Comparison of ENCODE assay signal across 27 cellular contexts in genomic region chr4:75779059-75779757, GRCh38. TPM values are rescaled to one million over a fixed set of nuclear protein-coding genes. Genes with fewer than 3 reads are reported as not detected.
DNase-seq lines count a peak whose midpoint lies in the region; ATAC-seq and TF ChIP-seq lines count a peak whose summit lies in the region.
"Had no signal": no experiment of that assay in that cellular context is flagged by ENCODE, and none has a peak within 500 bp of the region (broad histone marks: within the 10 kb centered on the region; RNA-seq: fewer than 3 reads in every experiment).

No MANE protein-coding gene starts in this region.

- peaks cover 3 to 8% of the 10 kb centered on the region in 2 donors for H3K9me3 Mint-ChIP-seq in activated T-cell treated with anti-CD3 and anti-CD28 coated beads, Interleukin-2, amount 50 U/mL, for 72 hours
- H3K9me3 Mint-ChIP-seq in memory B cell = peaks cover 11% of the 10 kb centered on the region
- H3K9me3 Mint-ChIP-seq: stimulated activated memory B cell treated with anti-CD40 and anti-IgM and Interleukin-4, amounts not matched to agents 10 μg/mL and 1 μg/mL and 100 μg/mL, for 72 hours; type B pancreatic cell had no signal

- no peaks in the 10 kb centered on the region for H3K27me3 Mint-ChIP-seq in activated T-cell treated with anti-CD3 and anti-CD28 coated beads, Interleukin-2, amount 50 U/mL, for 72 hours (ENCODE audit: low read depth)
- no peaks in the 10 kb centered on the region for H3K27me3 Mint-ChIP-seq in memory B cell
- H3K27me3 Mint-ChIP-seq: stimulated activated memory B cell treated with anti-CD40 and anti-IgM and Interleukin-4, amounts not matched to agents 10 μg/mL and 1 μg/mL and 100 μg/mL, for 72 hours; T-cell; type B pancreatic cell had no signal

- DNase-seq in activated T-cell treated with anti-CD3 and anti-CD28 coated beads, Interleukin-2, amount 50 U/mL, for 72 hours = no peak
- no peak for DNase-seq in activated T-cell treated with anti-CD3 and anti-CD28 coated beads for 4 hours
- DNase-seq in GM20000 (ENCODE audit: low spot score) = peak; percentile 6
- DNase-seq in memory B cell (ENCODE audit: low spot score in 2 of 2) = no peak
- DNase-seq in NCI-H1417 treated with DMSO at 0.1 percent for 48 hours (lab: John Stamatoyannopoulos, UW) = no peak
- DNase-seq in kidney glomerular epithelial cell (lab: John Stamatoyannopoulos, UW) = no peak
- no peak for DNase-seq in NCI-H526 (lab: John Stamatoyannopoulos, UW)
- DNase-seq: activated naive CD4-positive, alpha-beta T cell treated with Interleukin-2 at 50 U/mL for 16 hours; activated T-cell treated with anti-CD3 and anti-CD28 coated beads, Interleukin-2, amount 50 U/mL, for 4 hours; brain microvascular endothelial cell; GDM1; hypothalamus; mesenchymal stem cell; NCI-H1092 treated with DMSO at 0.1 percent for 48 hours; NCI-H1930; NCI-H2227 treated with DMSO at 0.1 percent for 48 hours; NCI-H748 treated with DMSO at 0.1 percent for 48 hours; nucleus accumbens; sigmoid colon; stimulated activated CD4-positive, alpha-beta T cell treated with anti-CD3 and anti-CD28 coated beads, Interleukin-4, amount 100 ng/mL, for 24 hours; substantia nigra; T-cell had no signal

- no peak for TF ChIP-seq CTCF in GM20000 (IDR thresholded peaks at IDR 0.05; ENCODE audit: extremely low read depth, missing control alignments)

- peak overlapping the region; percentile 45 for H3K27ac Mint-ChIP-seq in activated T-cell treated with anti-CD3 and anti-CD28 coated beads, Interleukin-2, amount 50 U/mL, for 72 hours
- H3K27ac Mint-ChIP-seq in memory B cell = peak overlapping the region; percentile 76
- H3K27ac Mint-ChIP-seq: stimulated activated memory B cell treated with anti-CD40 and anti-IgM and Interleukin-4, amounts not matched to agents 10 μg/mL and 1 μg/mL and 100 μg/mL, for 72 hours; T-cell; type B pancreatic cell had no signal

- peak in 1 of 2 donors; percentile 51 for ATAC-seq in activated T-cell treated with anti-CD3 and anti-CD28 coated beads, Interleukin-2, amount 50 U/mL, for 72 hours (replicated peaks in 1 of 2)
- ATAC-seq in HG03571 (IDR thresholded peaks at IDR 0.05; ENCODE audit: unreplicated experiment) (peak; percentile 50), memory B cell (ENCODE audit: low read depth) (no peak)
- ATAC-seq: activated T-cell treated with anti-CD3 and anti-CD28 coated beads, Interleukin-2, amount 50 U/mL, for 4 hours; HCT116; left lobe of liver; stimulated activated memory B cell treated with anti-CD40 and anti-IgM and Interleukin-4, amounts not matched to agents 10 μg/mL and 1 μg/mL and 100 μg/mL, for 72 hours; T-cell had no signal

- H3K4me3 Mint-ChIP-seq in activated T-cell treated with anti-CD3 and anti-CD28 coated beads, Interleukin-2, amount 50 U/mL, for 72 hours = no peak overlapping the region
- no peak overlapping the region for H3K4me3 Mint-ChIP-seq in memory B cell
- H3K4me3 Mint-ChIP-seq: activated T-cell treated with anti-CD3 and anti-CD28 coated beads, Interleukin-2, amount 50 U/mL, for 4 hours; stimulated activated memory B cell treated with anti-CD40 and anti-IgM and Interleukin-4, amounts not matched to agents 10 μg/mL and 1 μg/mL and 100 μg/mL, for 72 hours; T-cell; type B pancreatic cell had no signal

- peaks cover 14% of the 10 kb centered on the region for H3K4me1 Mint-ChIP-seq in activated T-cell treated with anti-CD3 and anti-CD28 coated beads, Interleukin-2, amount 50 U/mL, for 72 hours (ENCODE audit: low read depth)
- peaks cover 3% of the 10 kb centered on the region for H3K4me1 Mint-ChIP-seq in memory B cell
- H3K4me1 Mint-ChIP-seq: stimulated activated memory B cell treated with anti-CD40 and anti-IgM and Interleukin-4, amounts not matched to agents 10 μg/mL and 1 μg/mL and 100 μg/mL, for 72 hours had no signal

- H3K36me3 Mint-ChIP-seq in activated T-cell treated with anti-CD3 and anti-CD28 coated beads, Interleukin-2, amount 50 U/mL, for 72 hours (ENCODE audit: insufficient read depth in 2 of 2) = peaks cover 18 to 39% of the 10 kb centered on the region in 2 donors
- H3K36me3 Mint-ChIP-seq in memory B cell = peaks cover 42% of the 10 kb centered on the region

RNA-seq across cellular contexts. Expression of gene USO1, which starts 54.8 kb away (rescaled TPM):
- 10 to 100 TPM; 42.0 to 51.7 TPM for total RNA-seq in activated T-cell treated with anti-CD3 and anti-CD28 coated beads, Interleukin-2, amount 50 U/mL, for 72 hours
